In the genomic region with DNA sequence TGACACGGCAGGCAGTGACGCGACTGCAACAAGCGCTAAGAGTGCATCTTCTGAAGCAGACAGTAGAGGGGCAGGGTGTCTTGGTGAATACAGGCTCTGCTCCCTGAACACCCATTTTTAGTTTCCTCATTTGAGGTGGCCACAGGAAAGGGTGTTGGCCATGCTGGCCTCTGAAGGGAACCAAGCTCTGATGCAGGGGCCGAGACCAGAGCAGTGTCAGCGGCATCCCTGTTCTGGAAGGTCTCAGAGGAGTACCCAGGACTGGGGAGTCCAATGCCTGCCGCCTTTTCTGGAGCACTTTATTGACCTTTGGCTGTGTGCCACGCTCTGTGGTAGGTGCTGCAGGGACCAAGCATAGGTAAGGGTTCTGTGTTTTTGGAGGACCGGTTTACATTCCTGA, we compare ENCODE assay signal across 21 cellular contexts.
"Had no signal": no experiment of that assay in that cellular context is flagged by ENCODE, and none has a peak within 500 bp of the region (broad histone marks: within the 10 kb centered on the region; RNA-seq: fewer than 3 reads in every experiment).

No MANE protein-coding gene starts in this region.

- H3K9me3 ChIP-seq: colonic mucosa, prostate gland, uterus had no signal

- DNase-seq: activated CD8-positive, alpha-beta memory T cell treated with anti-CD3 and anti-CD28 coated beads for 24 hours; activated CD8-positive, alpha-beta memory T cell treated with anti-CD3 and anti-CD28 coated beads, Interleukin-2, amount 50 U/mL, for 4 hours; activated naive CD4-positive, alpha-beta T cell treated with Interleukin-2 at 50 U/mL for 16 hours; activated naive CD8-positive, alpha-beta T cell treated with anti-CD3 and anti-CD28 coated beads for 36 hours; activated T-cell treated with anti-CD3 and anti-CD28 coated beads, Interleukin-2, amount 50 U/mL, for 4 hours; amniotic stem cell; colonic mucosa; head of caudate nucleus; hypothalamus; left ventricle myocardium inferior; nephron progenitor cell; stimulated activated CD4-positive, alpha-beta T cell treated with anti-CD3 and anti-CD28 coated beads, Interleukin-4, amount 100 ng/mL, for 24 hours; stimulated activated naive CD8-positive, alpha-beta T cell treated with anti-CD3 and anti-CD28 coated beads, Interleukin-15, amount 100 ng/mL, for 72 hours; T1000; uterus had no signal

- H3K4me3 ChIP-seq: breast epithelium, colonic mucosa, gastroesophageal sphincter, left ventricle myocardium inferior, prostate gland, tibial nerve, uterus had no signal

- H3K27me3 ChIP-seq: breast epithelium, colonic mucosa, gastroesophageal sphincter, tibial nerve, uterus had no signal

- H3K27ac ChIP-seq: breast epithelium, colonic mucosa, epithelial cell of prostate, gastroesophageal sphincter, left ventricle myocardium inferior, prostate gland, tibial nerve, uterus had no signal

- H3K4me1 ChIP-seq: breast epithelium, colonic mucosa, gastroesophageal sphincter, left ventricle myocardium inferior, prostate gland, tibial nerve, uterus had no signal

- H3K36me3 ChIP-seq: breast epithelium, colonic mucosa, gastroesophageal sphincter, left ventricle myocardium inferior, prostate gland, tibial nerve, uterus had no signal

- ATAC-seq: activated T-cell treated with anti-CD3 and anti-CD28 coated beads, Interleukin-2, amount 50 U/mL, for 4 hours; gastroesophageal sphincter; stimulated activated naive CD8-positive, alpha-beta T cell treated with anti-CD3 and anti-CD28 coated beads, Interleukin-15, amount 100 ng/mL, for 72 hours; WTC11 had no signal
